Comparison of ENCODE assay signal across 1 cellular context in the genomic region with DNA sequence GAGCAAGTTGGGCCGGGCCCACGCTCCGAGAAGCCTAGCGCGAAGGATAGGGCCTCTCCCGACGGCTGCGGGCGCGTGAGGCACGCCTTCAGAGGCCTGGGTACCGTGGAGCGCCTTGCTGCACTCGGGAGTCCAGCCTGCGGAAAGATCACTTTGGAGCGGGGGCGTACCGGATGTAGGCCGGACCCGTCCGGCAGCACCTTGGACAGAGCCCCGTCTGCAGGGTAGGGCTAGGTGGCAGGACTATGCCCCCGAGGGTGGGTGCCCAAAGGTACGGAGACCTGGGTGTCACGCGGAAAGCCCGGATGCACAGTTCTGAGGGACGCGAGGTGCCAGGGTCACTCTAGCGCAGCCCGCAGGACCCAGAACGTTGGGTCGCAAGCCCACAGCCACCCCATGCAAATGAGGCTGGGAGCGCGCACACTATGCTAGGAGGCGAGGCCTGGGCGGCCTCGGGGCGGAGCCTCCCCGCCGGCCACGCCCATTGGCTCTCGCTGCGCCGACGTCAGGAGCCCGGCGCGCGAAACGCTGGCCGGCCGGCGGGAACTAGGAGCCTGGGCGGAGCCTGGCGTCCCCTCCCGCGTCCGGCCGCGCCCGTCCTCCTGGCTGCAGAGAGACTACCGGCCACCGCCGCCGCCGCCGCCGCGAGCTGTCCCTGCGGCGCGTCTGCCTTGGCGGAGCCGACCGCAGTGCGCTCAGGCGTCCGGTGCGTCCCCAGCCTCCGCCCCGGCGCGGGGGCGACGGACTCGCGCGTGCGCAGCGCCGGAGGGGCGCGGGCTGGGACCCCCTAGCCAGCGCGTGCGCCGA.
A peak's percentile ranks its signal among the peaks of the same experiment; 100 is the strongest.
TF ChIP-seq lines count a peak whose summit lies in the region.

PAQR4 (plus strand) TSS at position 611 of the 807 bp plus-strand sequence. CDS start 327 bp downstream, outside the sequence.

TF ChIP-seq in K562, 482 proteins besides CTCF, POLR2A, EP300 and RAD21 (continued from another document and continues in another):
- TF ChIP-seq ZNF609 (CRISPR knock-in tag; IDR thresholded peaks at IDR 0.05; ENCODE audit: borderline replicate concordance) (peak; percentile 86; the same call in 1 of the 2 replicates), BACH1 (tag; IDR thresholded peaks at IDR 0.05) (no peak), NCOR1 (IDR thresholded peaks at IDR 0.05) (no peak), ELF4 (CRISPR knock-in tag; IDR thresholded peaks at IDR 0.05) (no peak), SREBF2 (CRISPR knock-in tag; IDR thresholded peaks at IDR 0.05) (no peak), SPI1 (IDR thresholded peaks at IDR 0.05; ENCODE audit: borderline replicate concordance, low read depth, low read length) (no peak), MEF2A (IDR thresholded peaks at IDR 0.05; ENCODE audit: control insufficient read depth, low read depth, low read length) (no peak), MCM3 (IDR thresholded peaks at IDR 0.05) (no peak), RCOR1 (IDR thresholded peaks at IDR 0.05; ENCODE audit: borderline replicate concordance in 1 of 2, low read depth in 2 of 2, low read length in 2 of 2) (peak in 1 of 2 experiments; percentile 64; a peak in 2 of 4 replicates), TCF7 (IDR thresholded peaks at IDR 0.05; ENCODE audit: borderline replicate concordance) (peak; percentile 11; the same call in 1 of the 2 replicates), DPF2 (IDR thresholded peaks at IDR 0.05) (peak; percentile 54; the same call in 1 of the 2 replicates), HNRNPK (IDR thresholded peaks at IDR 0.05; ENCODE audit: low read depth, low read length, poor library complexity, severe bottlenecking) (no peak), ZKSCAN3 (CRISPR knock-in tag; IDR thresholded peaks at IDR 0.05) (no peak), HMG20B (CRISPR knock-in tag; IDR thresholded peaks at IDR 0.05) (no peak), E2F8 (IDR thresholded peaks at IDR 0.05; ENCODE audit: low read depth, partially characterized antibody) (peak; percentile 82)
- TF ChIP-seq, protein P1, sequence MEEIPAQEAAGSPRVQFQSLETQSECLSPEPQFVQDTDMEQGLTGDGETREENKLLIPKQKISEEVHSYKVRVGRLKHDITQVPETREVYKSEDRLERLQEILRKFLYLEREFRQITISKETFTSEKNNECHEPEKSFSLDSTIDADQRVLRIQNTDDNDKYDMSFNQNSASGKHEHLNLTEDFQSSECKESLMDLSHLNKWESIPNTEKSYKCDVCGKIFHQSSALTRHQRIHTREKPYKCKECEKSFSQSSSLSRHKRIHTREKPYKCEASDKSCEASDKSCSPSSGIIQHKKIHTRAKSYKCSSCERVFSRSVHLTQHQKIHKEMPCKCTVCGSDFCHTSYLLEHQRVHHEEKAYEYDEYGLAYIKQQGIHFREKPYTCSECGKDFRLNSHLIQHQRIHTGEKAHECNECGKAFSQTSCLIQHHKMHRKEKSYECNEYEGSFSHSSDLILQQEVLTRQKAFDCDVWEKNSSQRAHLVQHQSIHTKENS (CRISPR knock-in tag; IDR thresholded peaks at IDR 0.05) = no peak
- TF ChIP-seq, protein P2, sequence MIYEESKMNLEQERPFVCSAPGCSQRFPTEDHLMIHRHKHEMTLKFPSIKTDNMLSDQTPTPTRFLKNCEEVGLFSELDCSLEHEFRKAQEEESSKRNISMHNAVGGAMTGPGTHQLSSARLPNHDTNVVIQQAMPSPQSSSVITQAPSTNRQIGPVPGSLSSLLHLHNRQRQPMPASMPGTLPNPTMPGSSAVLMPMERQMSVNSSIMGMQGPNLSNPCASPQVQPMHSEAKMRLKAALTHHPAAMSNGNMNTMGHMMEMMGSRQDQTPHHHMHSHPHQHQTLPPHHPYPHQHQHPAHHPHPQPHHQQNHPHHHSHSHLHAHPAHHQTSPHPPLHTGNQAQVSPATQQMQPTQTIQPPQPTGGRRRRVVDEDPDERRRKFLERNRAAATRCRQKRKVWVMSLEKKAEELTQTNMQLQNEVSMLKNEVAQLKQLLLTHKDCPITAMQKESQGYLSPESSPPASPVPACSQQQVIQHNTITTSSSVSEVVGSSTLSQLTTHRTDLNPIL (CRISPR knock-in tag; IDR thresholded peaks at IDR 0.05) = no peak
- TF ChIP-seq, protein P3, sequence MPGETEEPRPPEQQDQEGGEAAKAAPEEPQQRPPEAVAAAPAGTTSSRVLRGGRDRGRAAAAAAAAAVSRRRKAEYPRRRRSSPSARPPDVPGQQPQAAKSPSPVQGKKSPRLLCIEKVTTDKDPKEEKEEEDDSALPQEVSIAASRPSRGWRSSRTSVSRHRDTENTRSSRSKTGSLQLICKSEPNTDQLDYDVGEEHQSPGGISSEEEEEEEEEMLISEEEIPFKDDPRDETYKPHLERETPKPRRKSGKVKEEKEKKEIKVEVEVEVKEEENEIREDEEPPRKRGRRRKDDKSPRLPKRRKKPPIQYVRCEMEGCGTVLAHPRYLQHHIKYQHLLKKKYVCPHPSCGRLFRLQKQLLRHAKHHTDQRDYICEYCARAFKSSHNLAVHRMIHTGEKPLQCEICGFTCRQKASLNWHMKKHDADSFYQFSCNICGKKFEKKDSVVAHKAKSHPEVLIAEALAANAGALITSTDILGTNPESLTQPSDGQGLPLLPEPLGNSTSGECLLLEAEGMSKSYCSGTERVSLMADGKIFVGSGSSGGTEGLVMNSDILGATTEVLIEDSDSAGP (CRISPR knock-in tag; IDR thresholded peaks at IDR 0.05) = peak; percentile 49; the same call in 1 of the 2 replicates
- TF ChIP-seq, protein P4, sequence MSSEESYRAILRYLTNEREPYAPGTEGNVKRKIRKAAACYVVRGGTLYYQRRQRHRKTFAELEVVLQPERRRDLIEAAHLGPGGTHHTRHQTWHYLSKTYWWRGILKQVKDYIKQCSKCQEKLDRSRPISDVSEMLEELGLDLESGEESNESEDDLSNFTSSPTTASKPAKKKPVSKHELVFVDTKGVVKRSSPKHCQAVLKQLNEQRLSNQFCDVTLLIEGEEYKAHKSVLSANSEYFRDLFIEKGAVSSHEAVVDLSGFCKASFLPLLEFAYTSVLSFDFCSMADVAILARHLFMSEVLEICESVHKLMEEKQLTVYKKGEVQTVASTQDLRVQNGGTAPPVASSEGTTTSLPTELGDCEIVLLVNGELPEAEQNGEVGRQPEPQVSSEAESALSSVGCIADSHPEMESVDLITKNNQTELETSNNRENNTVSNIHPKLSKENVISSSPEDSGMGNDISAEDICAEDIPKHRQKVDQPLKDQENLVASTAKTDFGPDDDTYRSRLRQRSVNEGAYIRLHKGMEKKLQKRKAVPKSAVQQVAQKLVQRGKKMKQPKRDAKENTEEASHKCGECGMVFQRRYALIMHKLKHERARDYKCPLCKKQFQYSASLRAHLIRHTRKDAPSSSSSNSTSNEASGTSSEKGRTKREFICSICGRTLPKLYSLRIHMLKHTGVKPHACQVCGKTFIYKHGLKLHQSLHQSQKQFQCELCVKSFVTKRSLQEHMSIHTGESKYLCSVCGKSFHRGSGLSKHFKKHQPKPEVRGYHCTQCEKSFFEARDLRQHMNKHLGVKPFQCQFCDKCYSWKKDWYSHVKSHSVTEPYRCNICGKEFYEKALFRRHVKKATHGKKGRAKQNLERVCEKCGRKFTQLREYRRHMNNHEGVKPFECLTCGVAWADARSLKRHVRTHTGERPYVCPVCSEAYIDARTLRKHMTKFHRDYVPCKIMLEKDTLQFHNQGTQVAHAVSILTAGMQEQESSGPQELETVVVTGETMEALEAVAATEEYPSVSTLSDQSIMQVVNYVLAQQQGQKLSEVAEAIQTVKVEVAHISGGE (CRISPR knock-in tag; IDR thresholded peaks at IDR 0.05) = peak in 2 of 3 experiments; percentile 54 to 89; a peak in 4 of 6 replicates
- TF ChIP-seq, protein P5, sequence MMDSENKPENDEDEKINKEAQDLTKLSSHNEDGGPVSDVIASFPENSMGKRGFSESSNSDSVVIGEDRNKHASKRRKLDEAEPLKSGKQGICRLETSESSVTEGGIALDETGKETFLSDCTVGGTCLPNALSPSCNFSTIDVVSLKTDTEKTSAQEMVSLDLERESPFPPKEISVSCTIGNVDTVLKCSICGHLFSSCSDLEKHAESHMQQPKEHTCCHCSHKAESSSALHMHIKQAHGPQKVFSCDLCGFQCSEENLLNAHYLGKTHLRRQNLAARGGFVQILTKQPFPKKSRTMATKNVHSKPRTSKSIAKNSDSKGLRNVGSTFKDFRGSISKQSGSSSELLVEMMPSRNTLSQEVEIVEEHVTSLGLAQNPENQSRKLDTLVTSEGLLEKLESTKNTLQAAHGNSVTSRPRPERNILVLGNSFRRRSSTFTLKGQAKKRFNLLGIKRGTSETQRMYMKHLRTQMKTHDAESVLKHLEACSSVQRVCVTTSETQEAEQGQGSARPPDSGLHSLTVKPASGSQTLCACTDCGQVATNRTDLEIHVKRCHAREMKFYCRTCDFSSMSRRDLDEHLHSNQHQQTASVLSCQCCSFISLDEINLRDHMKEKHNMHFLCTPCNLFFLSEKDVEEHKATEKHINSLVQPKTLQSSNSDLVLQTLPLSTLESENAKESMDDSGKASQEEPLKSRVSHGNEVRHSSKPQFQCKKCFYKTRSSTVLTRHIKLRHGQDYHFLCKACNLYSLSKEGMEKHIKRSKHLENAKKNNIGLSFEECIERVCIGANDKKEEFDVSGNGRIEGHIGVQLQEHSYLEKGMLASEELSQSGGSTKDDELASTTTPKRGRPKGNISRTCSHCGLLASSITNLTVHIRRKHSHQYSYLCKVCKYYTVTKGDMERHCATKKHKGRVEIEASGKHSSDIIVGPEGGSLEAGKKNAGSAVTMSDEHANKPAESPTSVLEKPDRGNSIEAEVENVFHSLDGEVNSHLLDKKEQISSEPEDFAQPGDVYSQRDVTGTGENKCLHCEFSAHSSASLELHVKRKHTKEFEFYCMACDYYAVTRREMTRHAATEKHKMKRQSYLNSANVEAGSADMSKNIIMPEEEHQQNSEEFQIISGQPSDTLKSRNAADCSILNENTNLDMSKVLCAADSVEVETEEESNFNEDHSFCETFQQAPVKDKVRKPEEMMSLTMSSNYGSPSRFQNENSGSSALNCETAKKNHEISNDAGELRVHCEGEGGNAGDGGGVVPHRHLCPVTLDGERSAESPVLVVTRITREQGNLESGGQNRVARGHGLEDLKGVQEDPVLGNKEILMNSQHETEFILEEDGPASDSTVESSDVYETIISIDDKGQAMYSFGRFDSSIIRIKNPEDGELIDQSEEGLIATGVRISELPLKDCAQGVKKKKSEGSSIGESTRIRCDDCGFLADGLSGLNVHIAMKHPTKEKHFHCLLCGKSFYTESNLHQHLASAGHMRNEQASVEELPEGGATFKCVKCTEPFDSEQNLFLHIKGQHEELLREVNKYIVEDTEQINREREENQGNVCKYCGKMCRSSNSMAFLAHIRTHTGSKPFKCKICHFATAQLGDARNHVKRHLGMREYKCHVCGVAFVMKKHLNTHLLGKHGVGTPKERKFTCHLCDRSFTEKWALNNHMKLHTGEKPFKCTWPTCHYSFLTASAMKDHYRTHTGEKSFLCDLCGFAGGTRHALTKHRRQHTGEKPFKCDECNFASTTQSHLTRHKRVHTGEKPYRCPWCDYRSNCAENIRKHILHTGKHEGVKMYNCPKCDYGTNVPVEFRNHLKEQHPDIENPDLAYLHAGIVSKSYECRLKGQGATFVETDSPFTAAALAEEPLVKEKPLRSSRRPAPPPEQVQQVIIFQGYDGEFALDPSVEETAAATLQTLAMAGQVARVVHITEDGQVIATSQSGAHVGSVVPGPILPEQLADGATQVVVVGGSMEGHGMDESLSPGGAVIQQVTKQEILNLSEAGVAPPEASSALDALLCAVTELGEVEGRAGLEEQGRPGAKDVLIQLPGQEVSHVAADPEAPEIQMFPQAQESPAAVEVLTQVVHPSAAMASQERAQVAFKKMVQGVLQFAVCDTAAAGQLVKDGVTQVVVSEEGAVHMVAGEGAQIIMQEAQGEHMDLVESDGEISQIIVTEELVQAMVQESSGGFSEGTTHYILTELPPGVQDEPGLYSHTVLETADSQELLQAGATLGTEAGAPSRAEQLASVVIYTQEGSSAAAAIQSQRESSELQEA (IDR thresholded peaks at IDR 0.05; ENCODE audit: low read depth) = no peak
